22 cellular contexts compared by ENCODE assay signal in the genomic region with DNA sequence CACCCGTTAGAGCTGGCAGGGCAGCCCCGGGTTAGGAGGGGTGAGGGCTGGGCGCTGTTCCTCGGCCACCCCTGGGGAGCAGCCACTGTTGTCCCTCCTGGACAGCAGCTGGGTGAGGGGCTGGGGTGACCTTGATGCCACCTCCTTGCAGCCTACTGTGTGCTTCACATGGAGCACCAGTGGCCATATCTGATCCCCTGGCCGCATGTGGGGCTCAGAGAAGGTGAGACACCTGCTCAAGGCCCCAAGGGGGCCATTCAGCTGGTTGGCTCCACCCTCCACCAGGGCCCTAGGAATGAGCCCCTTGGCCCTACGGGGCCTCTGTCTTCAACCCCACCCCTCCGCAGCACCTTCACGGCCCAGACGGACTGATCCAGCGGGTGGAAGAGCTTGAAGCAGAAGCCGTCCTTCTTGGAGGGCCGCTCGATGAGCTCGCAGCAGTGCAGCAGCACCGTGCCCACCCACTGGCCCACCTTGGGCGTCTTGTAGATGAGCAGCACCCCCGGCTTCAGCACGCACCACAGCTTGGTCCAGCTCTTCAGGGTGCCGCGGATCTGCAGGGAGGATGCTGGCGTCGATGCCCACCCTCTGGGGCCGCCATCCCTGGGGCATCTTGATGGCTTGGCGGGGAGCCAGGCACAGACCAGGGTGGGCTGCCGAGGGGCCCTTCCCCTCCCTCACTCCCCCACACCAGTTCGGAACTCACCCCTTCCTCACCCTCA. TPM values are rescaled to one million over a fixed set of nuclear protein-coding genes. Genes with fewer than 3 reads are reported as not detected.
DNase-seq lines count a peak whose midpoint lies in the region; ATAC-seq and TF ChIP-seq lines count a peak whose summit lies in the region.
"Had no signal": no experiment of that assay in that cellular context is flagged by ENCODE, and none has a peak within 500 bp of the region (broad histone marks: within the 10 kb centered on the region; RNA-seq: fewer than 3 reads in every experiment).

No MANE protein-coding gene starts in this region.

- H3K4me3 Mint-ChIP-seq in chondrocyte (ENCODE audit: unreplicated experiment) = no peak overlapping the region
- H3K4me3 Mint-ChIP-seq in stimulated activated memory B cell treated with anti-CD40 and anti-IgM and Interleukin-4, amounts not matched to agents 10 μg/mL and 1 μg/mL and 100 μg/mL, for 72 hours = no peak overlapping the region
- no peak overlapping the region for H3K4me3 Mint-ChIP-seq in natural killer cell treated with Interleukin-12 subunit alpha and Interleukin-12 subunit beta and Interleukin-15 and Interleukin-18, amount 100 ng/mL, for 72 hours
- H3K4me3 Mint-ChIP-seq: activated T-helper 17 cell treated with anti-CD3 and anti-CD28 coated beads, Interleukin-2, amount 50 U/mL, for 72 hours; CD8-positive, alpha-beta T cell; stimulated activated effector memory CD8-positive, alpha-beta T cell treated with anti-CD3 and anti-CD28 coated beads, Interleukin-12 subunit alpha, Interleukin-12 subunit beta, amount 100 ng/mL, for 72 hours had no signal

- no peaks in the 10 kb centered on the region for H3K79me2 ChIP-seq in SK-N-SH (ENCODE audit: insufficient read depth)

- no peak for ATAC-seq in SK-N-SH treated with all-trans-retinoic acid at 6 μM for 48 hours
- no peak for ATAC-seq in left lung
- peak; percentile 4 for ATAC-seq in stimulated activated memory B cell treated with anti-CD40 and anti-IgM and Interleukin-4, amounts not matched to agents 10 μg/mL and 1 μg/mL and 100 μg/mL, for 72 hours
- ATAC-seq in natural killer cell treated with Interleukin-12 subunit alpha and Interleukin-12 subunit beta and Interleukin-15 and Interleukin-18, amount 100 ng/mL, for 72 hours = no peak
- ATAC-seq: activated T-helper 17 cell treated with anti-CD3 and anti-CD28 coated beads, Interleukin-2, amount 50 U/mL, for 72 hours; CD8-positive, alpha-beta T cell; foreskin keratinocyte; stimulated activated effector memory CD8-positive, alpha-beta T cell treated with anti-CD3 and anti-CD28 coated beads, Interleukin-12 subunit alpha, Interleukin-12 subunit beta, amount 100 ng/mL, for 72 hours had no signal

- peaks cover 12% of the 10 kb centered on the region for H3K36me3 Mint-ChIP-seq in chondrocyte (ENCODE audit: low read depth)
- no peaks in the 10 kb centered on the region for H3K36me3 Mint-ChIP-seq in stimulated activated memory B cell treated with anti-CD40 and anti-IgM and Interleukin-4, amounts not matched to agents 10 μg/mL and 1 μg/mL and 100 μg/mL, for 72 hours
- peaks cover 10% of the 10 kb centered on the region for H3K36me3 Mint-ChIP-seq in natural killer cell treated with Interleukin-12 subunit alpha and Interleukin-12 subunit beta and Interleukin-15 and Interleukin-18, amount 100 ng/mL, for 72 hours
- H3K36me3 Mint-ChIP-seq: stimulated activated effector memory CD8-positive, alpha-beta T cell treated with anti-CD3 and anti-CD28 coated beads, Interleukin-12 subunit alpha, Interleukin-12 subunit beta, amount 100 ng/mL, for 72 hours had no signal

- no peak overlapping the region for H3K4me3 ChIP-seq in SK-N-SH (ENCODE audit: low read depth in 2 of 2, low read length in 1 of 2)
- no peak overlapping the region for H3K4me3 ChIP-seq in left lung
- H3K4me3 ChIP-seq: HAP-1, MG63, testis had no signal

- no peak overlapping the region for H3K4me2 ChIP-seq in SK-N-SH

- H3K4me1 Mint-ChIP-seq in chondrocyte (ENCODE audit: low read depth) = peaks cover 25% of the 10 kb centered on the region
- no peaks in the 10 kb centered on the region for H3K4me1 Mint-ChIP-seq in stimulated activated memory B cell treated with anti-CD40 and anti-IgM and Interleukin-4, amounts not matched to agents 10 μg/mL and 1 μg/mL and 100 μg/mL, for 72 hours
- H3K4me1 Mint-ChIP-seq in natural killer cell treated with Interleukin-12 subunit alpha and Interleukin-12 subunit beta and Interleukin-15 and Interleukin-18, amount 100 ng/mL, for 72 hours (ENCODE audit: low read depth in 2 of 2) = peaks cover 9 to 14% of the 10 kb centered on the region in 2 donors
- H3K4me1 Mint-ChIP-seq: activated T-helper 17 cell treated with anti-CD3 and anti-CD28 coated beads, Interleukin-2, amount 50 U/mL, for 72 hours; stimulated activated effector memory CD8-positive, alpha-beta T cell treated with anti-CD3 and anti-CD28 coated beads, Interleukin-12 subunit alpha, Interleukin-12 subunit beta, amount 100 ng/mL, for 72 hours had no signal

- no peaks in the 10 kb centered on the region for H3K27me3 Mint-ChIP-seq in chondrocyte (ENCODE audit: low read depth)
- peaks cover 35% of the 10 kb centered on the region for H3K27me3 Mint-ChIP-seq in stimulated activated memory B cell treated with anti-CD40 and anti-IgM and Interleukin-4, amounts not matched to agents 10 μg/mL and 1 μg/mL and 100 μg/mL, for 72 hours
- no peaks in the 10 kb centered on the region for H3K27me3 Mint-ChIP-seq in natural killer cell treated with Interleukin-12 subunit alpha and Interleukin-12 subunit beta and Interleukin-15 and Interleukin-18, amount 100 ng/mL, for 72 hours
- H3K27me3 Mint-ChIP-seq: activated T-helper 17 cell treated with anti-CD3 and anti-CD28 coated beads, Interleukin-2, amount 50 U/mL, for 72 hours had no signal

- DNase-seq in SK-N-SH (peak; percentile 12), chondrocyte (ENCODE audit: low spot score) (peak; percentile 93), left lung (peak; percentile 28 to 62), RPMI8226 (no peak), retina (no peak)
- DNase-seq in natural killer cell treated with Interleukin-12 subunit alpha and Interleukin-12 subunit beta and Interleukin-15 and Interleukin-18, amount 100 ng/mL, for 72 hours (ENCODE audit: low spot score) = no peak
- DNase-seq: effector CD4-positive, alpha-beta T cell; foreskin keratinocyte; GDM1; mammary epithelial cell; MG63; NCI-H1436; NCI-H2107; NCI-H510A; testis had no signal

- H3K27me3 ChIP-seq in SK-N-SH (ENCODE audit: insufficient read depth) = no peaks in the 10 kb centered on the region
- no peaks in the 10 kb centered on the region for H3K27me3 ChIP-seq in left lung
- H3K27me3 ChIP-seq: foreskin keratinocyte, MG63, testis had no signal

- intact Hi-C loops in left lung (cut with DNase I) = no loop called here

- CTCF ChIA-PET in SK-N-SH (lab: Yijun Ruan, JAX) = interaction anchor here (0.6 to 1.2 kb wide), 6 partner anchors 9 to 99 kb away, joined by 3 to 7 read pairs (median 4); no protein-coding TSS in a partner anchor

- H3K36me3 ChIP-seq in SK-N-SH (replicated peaks in 1 of 2; ENCODE audit: control insufficient read depth in 1 of 2, insufficient read depth in 2 of 2, low read length in 1 of 2) = peaks cover 0 to 46% of the 10 kb centered on the region in 2 experiments
- H3K36me3 ChIP-seq in left lung = peaks cover 0 to 59% of the 10 kb centered on the region in 2 donors
- H3K36me3 ChIP-seq: HAP-1, MG63 had no signal

- no peak for TF ChIP-seq CTCF in SK-N-SH (IDR thresholded peaks at IDR 0.05)
- TF ChIP-seq CTCF in chondrocyte (IDR thresholded peaks at IDR 0.05) = no peak
- TF ChIP-seq CTCF in left lung (IDR thresholded peaks at IDR 0.05) = no peak

- WGBS in SK-N-SH (ENCODE audit: low lambda C conversion rate) = 90% methylated on average over 8 of the region's 26 CpGs

- H4K20me1 ChIP-seq in SK-N-SH (ENCODE audit: insufficient read depth) = peaks cover 13% of the 10 kb centered on the region; the same call in 1 of the 2 replicates

- H3K9ac ChIP-seq in SK-N-SH = no peak overlapping the region

- peaks cover 12% of the 10 kb centered on the region for H3F3A ChIP-seq in SK-N-SH (replicated peaks; ENCODE audit: insufficient read depth)

- H3K4me1 ChIP-seq in SK-N-SH (ENCODE audit: control insufficient read depth in 1 of 2, insufficient read depth in 2 of 2, low read depth in 1 of 2, low read length in 1 of 2) (peaks cover 0 to 14% of the 10 kb centered on the region in 2 experiments; a peak in 1 of 4 replicates), left lung (peaks cover 10 to 19% of the 10 kb centered on the region in 2 donors)
- H3K4me1 ChIP-seq: HAP-1 had no signal

- H3K9me3 ChIP-seq in SK-N-SH = peaks cover 4% of the 10 kb centered on the region
- H3K9me3 ChIP-seq in left lung = no peaks in the 10 kb centered on the region
- H3K9me3 ChIP-seq: MG63, testis had no signal

- H3K9me3 Mint-ChIP-seq in chondrocyte (ENCODE audit: low read depth) = peaks cover 2% of the 10 kb centered on the region
- no peaks in the 10 kb centered on the region for H3K9me3 Mint-ChIP-seq in stimulated activated memory B cell treated with anti-CD40 and anti-IgM and Interleukin-4, amounts not matched to agents 10 μg/mL and 1 μg/mL and 100 μg/mL, for 72 hours
- H3K9me3 Mint-ChIP-seq in natural killer cell treated with Interleukin-12 subunit alpha and Interleukin-12 subunit beta and Interleukin-15 and Interleukin-18, amount 100 ng/mL, for 72 hours = no peaks in the 10 kb centered on the region
- H3K9me3 Mint-ChIP-seq: activated T-helper 17 cell treated with anti-CD3 and anti-CD28 coated beads, Interleukin-2, amount 50 U/mL, for 72 hours; stimulated activated effector memory CD8-positive, alpha-beta T cell treated with anti-CD3 and anti-CD28 coated beads, Interleukin-12 subunit alpha, Interleukin-12 subunit beta, amount 100 ng/mL, for 72 hours had no signal

- H3K27ac ChIP-seq in SK-N-SH (ENCODE audit: low read depth in 2 of 2, low read length in 1 of 2) = no peak overlapping the region
- H3K27ac ChIP-seq in left lung = no peak overlapping the region
- H3K27ac ChIP-seq: 22Rv1, foreskin keratinocyte, testis had no signal

- no peaks in the 10 kb centered on the region for H3K9me2 ChIP-seq in SK-N-SH

- TF ChIP-seq EP300 in SK-N-SH (IDR thresholded peaks at IDR 0.05; ENCODE audit: borderline replicate concordance in 1 of 2, low read depth in 1 of 2, low read length in 1 of 2) = no peak

- POLR2A ChIA-PET in SK-N-SH (lab: Yijun Ruan, JAX) = no interaction called here

- no peak for TF ChIP-seq RAD21 in SK-N-SH (IDR thresholded peaks at IDR 0.05; ENCODE audit: low read length)

- H3K27ac Mint-ChIP-seq in chondrocyte (ENCODE audit: unreplicated experiment) = no peak overlapping the region
- no peak overlapping the region for H3K27ac Mint-ChIP-seq in stimulated activated memory B cell treated with anti-CD40 and anti-IgM and Interleukin-4, amounts not matched to agents 10 μg/mL and 1 μg/mL and 100 μg/mL, for 72 hours
- H3K27ac Mint-ChIP-seq in natural killer cell treated with Interleukin-12 subunit alpha and Interleukin-12 subunit beta and Interleukin-15 and Interleukin-18, amount 100 ng/mL, for 72 hours = no peak overlapping the region
- H3K27ac Mint-ChIP-seq: activated T-helper 17 cell treated with anti-CD3 and anti-CD28 coated beads, Interleukin-2, amount 50 U/mL, for 72 hours; CD8-positive, alpha-beta T cell; stimulated activated effector memory CD8-positive, alpha-beta T cell treated with anti-CD3 and anti-CD28 coated beads, Interleukin-12 subunit alpha, Interleukin-12 subunit beta, amount 100 ng/mL, for 72 hours had no signal

- no peak overlapping the region for H2AFZ ChIP-seq in SK-N-SH (ENCODE audit: low read depth)

RNA-seq across cellular contexts. Expression of a gene that starts 44.9 kb away (rescaled TPM):
- polyA plus RNA-seq in SK-N-SH (2012; rRNA removed) = 7.8 and 10.9 TPM in 2 replicates
- 2.7 and 4.3 TPM in 2 replicates for polyA plus RNA-seq in SK-N-SH (2012; cell fraction: cytosol; rRNA removed)
- polyA plus RNA-seq in SK-N-SH (2012; cell fraction: nucleus; rRNA removed) = 39.6 and 46.8 TPM in 2 replicates
- total RNA-seq in chondrocyte (43.9 to 78.9 TPM (median 47.6 TPM) in 3 replicates), left lung (10 to 100 TPM; 34.5 to 39.6 TPM)
- 10 to 100 TPM; 58.3 to 74.6 TPM for total RNA-seq in natural killer cell treated with Interleukin-12 subunit alpha and Interleukin-12 subunit beta and Interleukin-15 and Interleukin-18, amount 100 ng/mL, for 72 hours

Comparison
In these comparisons a context has a peak if more than half of its experiments do, and no peak if none do; other contexts are left out.
1. DNase-seq: peak in SK-N-SH (single experiment), chondrocyte (single experiment) and left lung (2 of 2); none in RPMI8226 (single experiment), natural killer cell treated with Interleukin-12 subunit alpha and Interleukin-12 subunit beta and Interleukin-15 and Interleukin-18, amount 100 ng/mL, for 72 hours (single experiment) and retina (single experiment).